In genomic region chr2:173229086-173229485, GRCh38 we compare ENCODE assay signal across 17 cellular contexts.
DNase-seq lines count a peak whose midpoint lies in the region; ATAC-seq and TF ChIP-seq lines count a peak whose summit lies in the region.
"Had no signal": no experiment of that assay in that cellular context is flagged by ENCODE, and none has a peak within 500 bp of the region (broad histone marks: within the 10 kb centered on the region; RNA-seq: fewer than 3 reads in every experiment).

No MANE protein-coding gene starts in this region.

- intact Hi-C loops in MCF 10A (cut with micrococcal nuclease) (no loop called here), mammary epithelial cell (cut with micrococcal nuclease) (no loop called here), psoas muscle (cut with DNase I) (loop anchor here in 1 of 2 donors (5.0 kb wide), 1 partner anchor 123 kb away; the partner anchor contains the start of gene CDCA7)

- H3K4me1 Mint-ChIP-seq in MCF 10A (ENCODE audit: insufficient read depth, unreplicated experiment) = no peaks in the 10 kb centered on the region
- H3K4me1 Mint-ChIP-seq: IgD-negative memory B cell had no signal

- no peak overlapping the region for H3K4me3 Mint-ChIP-seq in MCF 10A (ENCODE audit: unreplicated experiment)
- H3K4me3 Mint-ChIP-seq: CD4-positive, alpha-beta T cell; HFFc6; IgD-negative memory B cell had no signal

- POLR2A ChIA-PET in MCF 10A (lab: Yijun Ruan, JAX) = no interaction called here

- H3K27ac Mint-ChIP-seq in MCF 10A (ENCODE audit: low read depth, unreplicated experiment) = peak overlapping the region; percentile 67
- H3K27ac Mint-ChIP-seq: CD4-positive, alpha-beta T cell; HFFc6; IgD-negative memory B cell had no signal

- H3K27me3 Mint-ChIP-seq in MCF 10A (ENCODE audit: insufficient read depth, unreplicated experiment) = no peaks in the 10 kb centered on the region
- H3K27me3 Mint-ChIP-seq: IgD-negative memory B cell had no signal

- H3K9me3 Mint-ChIP-seq in MCF 10A (ENCODE audit: unreplicated experiment) = no peaks in the 10 kb centered on the region
- H3K9me3 Mint-ChIP-seq: CD4-positive, alpha-beta T cell; HFFc6; IgD-negative memory B cell had no signal

- H3K36me3 Mint-ChIP-seq in MCF 10A (ENCODE audit: insufficient read depth, unreplicated experiment) = peaks cover 46% of the 10 kb centered on the region

- H3K27ac ChIP-seq in mammary epithelial cell (ENCODE audit: insufficient read depth, low read depth, low read length) (no peak overlapping the region), psoas muscle (peak overlapping the region; percentile 17)

- no peak overlapping the region for H3K4me2 ChIP-seq in mammary epithelial cell (ENCODE audit: insufficient read depth, low read depth, low read length)

- no TSS peak for BruUV-seq in MCF 10A (replicated peaks; lab: Mats Ljungman, UMichigan)
- BruUV-seq in mammary epithelial cell (replicated peaks; lab: Mats Ljungman, UMichigan) = no TSS peak

- H3K27me3 ChIP-seq in mammary epithelial cell (ENCODE audit: insufficient read depth, low read length) = no peaks in the 10 kb centered on the region
- H3K27me3 ChIP-seq in psoas muscle (ENCODE audit: insufficient read depth in 3 of 3, low read length in 2 of 3) = no peaks in the 10 kb centered on the region

- TF ChIP-seq CTCF in MCF 10A (IDR thresholded peaks at IDR 0.05; ENCODE audit: unreplicated experiment) (no peak), mammary epithelial cell (conservative IDR thresholded peaks at IDR 0.05 in 1 of 2, IDR thresholded peaks at IDR 0.05 in 1 of 2; ENCODE audit: extremely low read depth in 1 of 2, insufficient read depth in 1 of 2, low read depth in 1 of 2, low read length in 2 of 2) (no peak), psoas muscle (IDR thresholded peaks at IDR 0.05) (no peak)

- H3K9ac ChIP-seq in mammary epithelial cell (ENCODE audit: insufficient read depth, low read length) = no peak overlapping the region

- dilution Hi-C loops in mammary epithelial cell (cut with HindIII; ENCODE audit: low sequenced_read_pairs) = no loop called here

- H3K4me3 ChIP-seq in mammary epithelial cell (replicated peaks in 1 of 3; ENCODE audit: insufficient read depth in 1 of 3, low read depth in 2 of 3, low read length in 3 of 3) (no peak overlapping the region), psoas muscle (no peak overlapping the region)

- no peaks in the 10 kb centered on the region for H3K4me1 ChIP-seq in mammary epithelial cell (ENCODE audit: insufficient read depth, low read length)
- H3K4me1 ChIP-seq in psoas muscle = peaks cover 29% of the 10 kb centered on the region
- H3K4me1 ChIP-seq: Caco-2 had no signal

- in situ Hi-C loops in mammary epithelial cell (cut with MboI; ENCODE audit: low sequenced_read_pairs in 2 of 2) = no loop called here

- no peak overlapping the region for H2AFZ ChIP-seq in mammary epithelial cell (ENCODE audit: low read depth, low read length)

- CTCF ChIA-PET in MCF 10A (lab: Yijun Ruan, JAX) (interaction anchor here (0.5 kb wide), 1 partner anchor 167 kb away, joined by 3 read pairs; no protein-coding TSS in a partner anchor), mammary epithelial cell (lab: Charles Lee; ENCODE audit: low non-redundant PET) (no interaction called here)

- H4K20me1 ChIP-seq in mammary epithelial cell (ENCODE audit: insufficient read depth, low read length) = no peaks in the 10 kb centered on the region

- H3K36me3 ChIP-seq in mammary epithelial cell (ENCODE audit: insufficient read depth, low read length) (peaks cover 8% of the 10 kb centered on the region), psoas muscle (ENCODE audit: insufficient read depth in 1 of 2, low read depth in 1 of 2) (peaks cover 0 to 7% of the 10 kb centered on the region in 2 donors)

- WGBS in mammary epithelial cell (ENCODE audit: low coverage, missing lambda C conversion rate) = 100% methylated on average over 2 of the region's 2 CpGs
- 35 to 55% (median 38%) methylated on average over 2 of the region's 2 CpGs for WGBS in psoas muscle, 3 donors

- no peaks in the 10 kb centered on the region for H3K79me2 ChIP-seq in mammary epithelial cell (ENCODE audit: insufficient read depth, low read length)

- no peaks in the 10 kb centered on the region for H3K9me3 ChIP-seq in mammary epithelial cell (replicated peaks; ENCODE audit: insufficient read depth, low read length)
- H3K9me3 ChIP-seq in psoas muscle = no peaks in the 10 kb centered on the region
- H3K9me3 ChIP-seq: Caco-2 had no signal

- ATAC-seq in psoas muscle (no peak), HG02970 (IDR thresholded peaks at IDR 0.05; ENCODE audit: low FRiP score, unreplicated experiment) (no peak), GM19397 (IDR thresholded peaks at IDR 0.05; ENCODE audit: unreplicated experiment) (no peak)
- ATAC-seq: HCT116, HepG2 had no signal

- DNase-seq in MCF 10A (ENCODE audit: unreplicated experiment) (no peak), mammary epithelial cell (no peak), astrocyte of the hippocampus (ENCODE audit: low read depth, low spot score) (peak; percentile 36), psoas muscle (no peak), NCI-H1105 (lab: John Stamatoyannopoulos, UW) (no peak)
- DNase-seq: AML-193; Caco-2; CD4-positive, alpha-beta T cell; GF-D8; GOT3; H7; HFFc6 had no signal
